In the genomic region with DNA sequence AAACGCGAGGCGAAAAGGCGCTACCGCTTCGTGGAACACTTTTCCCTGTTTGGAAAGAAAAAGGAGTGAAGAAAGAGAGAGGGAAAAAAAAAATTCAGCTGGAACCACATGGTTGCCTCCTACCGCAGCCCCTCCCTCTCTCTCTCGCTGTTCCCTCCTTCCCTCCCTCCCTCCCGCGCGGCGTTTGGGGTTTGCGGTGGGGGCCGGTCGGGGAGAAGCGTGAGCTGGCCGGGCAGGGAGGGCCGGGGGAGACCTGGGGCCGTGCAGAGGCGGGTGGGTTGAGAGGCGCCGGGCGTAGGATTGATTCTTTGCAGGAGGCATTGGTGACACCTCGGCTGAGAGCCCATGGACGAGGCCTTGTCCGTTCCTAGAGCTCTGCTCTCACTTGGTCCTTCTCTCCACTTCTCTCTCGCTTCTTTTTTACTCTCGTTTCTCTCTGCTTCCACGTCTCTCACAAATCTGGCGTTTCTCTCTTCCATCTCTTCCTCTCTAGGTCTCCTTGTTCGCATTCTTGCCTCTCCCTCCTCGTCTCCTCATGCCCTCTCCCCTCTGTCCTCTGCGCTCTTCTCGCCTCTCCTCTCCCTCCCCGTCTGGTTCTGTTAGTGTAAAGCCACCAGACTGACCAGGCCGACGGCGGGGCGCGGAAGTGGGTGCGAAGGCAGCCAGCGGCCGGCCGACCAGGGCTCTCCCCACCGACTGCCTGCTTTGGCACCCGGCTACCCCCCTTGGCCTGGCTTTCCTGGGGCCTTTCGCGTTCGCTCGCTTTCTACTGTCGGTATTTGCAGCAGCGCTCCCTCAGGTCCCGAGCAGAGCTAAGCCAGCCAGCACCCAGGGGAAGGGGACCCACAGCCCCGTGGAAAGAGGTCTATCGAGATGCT, we compare ENCODE assay signal across 8 cellular contexts. TPM values are rescaled to one million over a fixed set of nuclear protein-coding genes. Genes with fewer than 3 reads are reported as not detected.
DNase-seq lines count a peak whose midpoint lies in the region; ATAC-seq, FAIRE-seq and TF ChIP-seq lines count a peak whose summit lies in the region.

A gene with protein sequence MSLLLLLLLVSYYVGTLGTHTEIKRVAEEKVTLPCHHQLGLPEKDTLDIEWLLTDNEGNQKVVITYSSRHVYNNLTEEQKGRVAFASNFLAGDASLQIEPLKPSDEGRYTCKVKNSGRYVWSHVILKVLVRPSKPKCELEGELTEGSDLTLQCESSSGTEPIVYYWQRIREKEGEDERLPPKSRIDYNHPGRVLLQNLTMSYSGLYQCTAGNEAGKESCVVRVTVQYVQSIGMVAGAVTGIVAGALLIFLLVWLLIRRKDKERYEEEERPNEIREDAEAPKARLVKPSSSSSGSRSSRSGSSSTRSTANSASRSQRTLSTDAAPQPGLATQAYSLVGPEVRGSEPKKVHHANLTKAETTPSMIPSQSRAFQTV (minus strand): TSS at position 67 of the 878 bp plus-strand sequence. CDS start 308 bp downstream, outside the sequence.

- no peaks in the 10 kb centered on the region for H3K36me3 ChIP-seq in HEK293 (ENCODE audit: control insufficient read depth in 2 of 2, insufficient read depth in 1 of 2, low read length in 2 of 2)
- H3K36me3 ChIP-seq in rectal smooth muscle tissue (ENCODE audit: control insufficient read depth, insufficient read depth, low read length), result no peaks in the 10 kb centered on the region

- H3K36me3 Mint-ChIP-seq in activated naive CD8-positive, alpha-beta T cell treated with anti-CD3 and anti-CD28 coated beads for 36 hours, result no peaks in the 10 kb centered on the region

- no peak for FAIRE-seq in RCC 7860 (lab: Jason Lieb, UNC)

- H3K27ac Mint-ChIP-seq in activated naive CD8-positive, alpha-beta T cell treated with anti-CD3 and anti-CD28 coated beads for 36 hours, result no peak within 1 kb of the TSS

- TF ChIP-seq CTCF in HEK293 (tag by site-specific recombination; IDR thresholded peaks at IDR 0.05), result no peak

- H3K9me3 ChIP-seq in HEK293 (ENCODE audit: control insufficient read depth, insufficient read depth, low read depth, low read length) (no peaks in the 10 kb centered on the region), right cardiac atrium (ENCODE audit: control insufficient read depth, low read length) (no peaks in the 10 kb centered on the region)

- H3K4me3 ChIP-seq in HEK293 (ENCODE audit: low read depth, low read length), result peak within 1 kb of the TSS; percentile 14
- H3K4me3 ChIP-seq in right cardiac atrium (ENCODE audit: low read length), result peak within 1 kb of the TSS; percentile 37
- H3K4me3 ChIP-seq in rectal smooth muscle tissue (ENCODE audit: low read length), result peak within 1 kb of the TSS; percentile 65

- peaks cover 1% of the 10 kb centered on the region for H3K9me3 Mint-ChIP-seq in activated naive CD8-positive, alpha-beta T cell treated with anti-CD3 and anti-CD28 coated beads for 36 hours

- H3K27me3 ChIP-seq in right cardiac atrium (ENCODE audit: control insufficient read depth, insufficient read depth) (no peaks in the 10 kb centered on the region), rectal smooth muscle tissue (ENCODE audit: control insufficient read depth, insufficient read depth, low read length) (peaks cover 5% of the 10 kb centered on the region)

- H3K27ac ChIP-seq in HEK293 (ENCODE audit: extremely low read depth, low read depth, low read length) (peak within 1 kb of the TSS; percentile 51; the same call in 1 of the 2 replicates), right cardiac atrium (ENCODE audit: low read length) (peak within 1 kb of the TSS; percentile 39), rectal smooth muscle tissue (ENCODE audit: low read depth, low read length) (peak within 1 kb of the TSS; percentile 96)

- H3K9ac ChIP-seq in rectal smooth muscle tissue (ENCODE audit: low read length), result peak within 1 kb of the TSS; percentile 57

- peaks cover 78% of the 10 kb centered on the region for H3K27me3 Mint-ChIP-seq in activated naive CD8-positive, alpha-beta T cell treated with anti-CD3 and anti-CD28 coated beads for 36 hours

- CTCF ChIA-PET in HEK293 (lab: Yijun Ruan, JAX), result no interaction called here

- 8% methylated on average over 55 of the region's 55 CpGs for WGBS in right cardiac atrium

- peak; percentile 78 for ATAC-seq in right cardiac atrium

- in situ Hi-C loops in ACHN (cut with HindIII; ENCODE audit: low pct_ligation_motif_present, low pct_unique_long_range_greater_than_20kb, low sequenced_read_pairs), result no loop called here

- no peaks in the 10 kb centered on the region; the same call in 1 of the 2 replicates for H3K4me1 ChIP-seq in HEK293 (ENCODE audit: control insufficient read depth, insufficient read depth, low read length)
- no peaks in the 10 kb centered on the region for H3K4me1 ChIP-seq in right cardiac atrium (ENCODE audit: control insufficient read depth, insufficient read depth, low read length)
- H3K4me1 ChIP-seq in rectal smooth muscle tissue (ENCODE audit: control insufficient read depth, insufficient read depth, low read length), result peaks cover 19% of the 10 kb centered on the region

- peak within 1 kb of the TSS; percentile 58 for H3K4me3 Mint-ChIP-seq in activated naive CD8-positive, alpha-beta T cell treated with anti-CD3 and anti-CD28 coated beads for 36 hours

- H3K4me1 Mint-ChIP-seq in activated naive CD8-positive, alpha-beta T cell treated with anti-CD3 and anti-CD28 coated beads for 36 hours, result peaks cover 17% of the 10 kb centered on the region

- DNase-seq in ACHN (peak; percentile 47), right cardiac atrium (peak; percentile 69 to 81 (median 79)), RCC 7860 (ENCODE audit: low spot score) (no peak), midbrain (lab: John Stamatoyannopoulos, UW) (no peak)
- DNase-seq in activated naive CD8-positive, alpha-beta T cell treated with anti-CD3 and anti-CD28 coated beads for 36 hours, result no peak
- DNase-seq in effector CD8-positive, alpha-beta T cell (lab: John Stamatoyannopoulos, UW), result no peak

- POLR2A ChIA-PET in HEK293 (lab: Yijun Ruan, JAX), result interaction anchor here (0.6 kb wide), 1 partner anchor 74 kb away, joined by 3 read pairs; no protein-coding TSS in a partner anchor

- intact Hi-C loops in right cardiac atrium (cut with DNase I), result no loop called here

TF ChIP-seq in HEK293, 187 proteins besides CTCF, POLR2A, EP300 and RAD21 (continues in another document):
- TF ChIP-seq ZFP69B (tag by site-specific recombination; IDR thresholded peaks at IDR 0.05) (no peak), ZNF785 (tag by site-specific recombination; IDR thresholded peaks at IDR 0.05) (no peak), ZNF664 (tag by site-specific recombination; IDR thresholded peaks at IDR 0.05) (no peak), ZSCAN16 (tag by site-specific recombination; IDR thresholded peaks at IDR 0.05) (no peak), ZNF707 (tag by site-specific recombination; IDR thresholded peaks at IDR 0.05) (no peak), HOXA7 (CRISPR knock-in tag; IDR thresholded peaks at IDR 0.05; ENCODE audit: borderline replicate concordance) (no peak), ZBTB11 (tag by site-specific recombination; conservative IDR thresholded peaks at IDR 0.05; ENCODE audit: low read depth) (no peak), ZNF341 (tag by site-specific recombination; IDR thresholded peaks at IDR 0.05; ENCODE audit: low read depth) (peak; percentile 84), ZNF843 (tag by site-specific recombination; IDR thresholded peaks at IDR 0.05) (no peak), GLIS2 (tag by site-specific recombination; IDR thresholded peaks at IDR 0.05) (peak; percentile 32; the same call in 1 of the 2 replicates)
- TF ChIP-seq, protein P1, sequence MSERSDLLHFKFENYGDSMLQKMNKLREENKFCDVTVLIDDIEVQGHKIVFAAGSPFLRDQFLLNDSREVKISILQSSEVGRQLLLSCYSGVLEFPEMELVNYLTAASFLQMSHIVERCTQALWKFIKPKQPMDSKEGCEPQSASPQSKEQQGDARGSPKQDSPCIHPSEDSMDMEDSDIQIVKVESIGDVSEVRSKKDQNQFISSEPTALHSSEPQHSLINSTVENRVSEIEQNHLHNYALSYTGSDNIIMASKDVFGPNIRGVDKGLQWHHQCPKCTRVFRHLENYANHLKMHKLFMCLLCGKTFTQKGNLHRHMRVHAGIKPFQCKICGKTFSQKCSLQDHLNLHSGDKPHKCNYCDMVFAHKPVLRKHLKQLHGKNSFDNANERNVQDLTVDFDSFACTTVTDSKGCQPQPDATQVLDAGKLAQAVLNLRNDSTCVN (tag by site-specific recombination; optimal IDR thresholded peaks at IDR 0.05), result peak; percentile 42

RNA-seq across cellular contexts. Expression of the gene that starts here (rescaled TPM):
- under 1 TPM in 1 of 2 experiments, not detected in 1; 0.06 TPM for total RNA-seq in activated naive CD8-positive, alpha-beta T cell treated with anti-CD3 and anti-CD28 coated beads for 36 hours
- 10 to 100 TPM in 3 of 4 donors, 1 to 10 TPM in 1; 5.0 to 34.1 (median 19.3) TPM for total RNA-seq in right cardiac atrium
- polyA plus RNA-seq in right cardiac atrium, result 6.6 TPM

Comparison
In these comparisons a context has a peak if more than half of its experiments do, and no peak if none do; other contexts are left out.
1. RNA of the gene that starts here (total RNA-seq): 5.0 to 34.1 TPM in right cardiac atrium; 0.06 TPM in activated naive CD8-positive, alpha-beta T cell treated with anti-CD3 and anti-CD28 coated beads for 36 hours; every median in the first group is over 4 times any median in the second.
2. DNase-seq: peak in ACHN (single experiment) and right cardiac atrium (3 of 3); none in activated naive CD8-positive, alpha-beta T cell treated with anti-CD3 and anti-CD28 coated beads for 36 hours (single experiment), RCC 7860 (single experiment), midbrain (single experiment) and effector CD8-positive, alpha-beta T cell (single experiment).
3. H3K27ac ChIP-seq: peak in every context shown above with its lines; median percentile 96 in rectal smooth muscle tissue; 51 in HEK293; 39 in right cardiac atrium.
4. H3K4me3 ChIP-seq: peak in every context shown above with its lines; median percentile 65 in rectal smooth muscle tissue; 37 in right cardiac atrium; 14 in HEK293.